12 cellular contexts compared by ENCODE assay signal in genomic region chr6:16136086-16136485, GRCh38. TPM values are rescaled to one million over a fixed set of nuclear protein-coding genes. Genes with fewer than 3 reads are reported as not detected.
DNase-seq lines count a peak whose midpoint lies in the region; ATAC-seq, FAIRE-seq and TF ChIP-seq lines count a peak whose summit lies in the region.
"Had no signal": no experiment of that assay in that cellular context is flagged by ENCODE, and none has a peak within 500 bp of the region (broad histone marks: within the 10 kb centered on the region; RNA-seq: fewer than 3 reads in every experiment).

No MANE protein-coding gene starts in this region.

- FAIRE-seq in GM19239 (lab: Jason Lieb, UNC): peak; percentile 66

- in situ Hi-C loops in brain microvascular endothelial cell (cut with HindIII; ENCODE audit: low pct_ligation_motif_present, low sequenced_read_pairs): no loop called here

- H3K4me1 ChIP-seq in prostate gland (replicated peaks): peaks cover 26% of the 10 kb centered on the region

- intact Hi-C loops in prostate gland (cut with DNase I): loop anchor here (10.0 kb wide), 1 partner anchor 49 kb away; no protein-coding TSS in a partner anchor

- POLR2A ChIA-PET in T-cell (lab: Charles Lee): interaction anchor here (0.5 to 2.3 kb wide), 10 partner anchors 10 to 627 kb away, joined by 3 to 15 read pairs (median 5); no protein-coding TSS in a partner anchor

- TF ChIP-seq CTCF in brain microvascular endothelial cell (IDR thresholded peaks at IDR 0.05; ENCODE audit: low read depth, low read length, missing control alignments) (no peak), prostate gland (IDR thresholded peaks at IDR 0.05) (no peak)

- no peaks in the 10 kb centered on the region for H3K9me3 ChIP-seq in prostate gland

- H3K27ac ChIP-seq in brain microvascular endothelial cell (no peak overlapping the region), prostate gland (peak overlapping the region in 1 of 2 donors; percentile 25)

- peaks cover 29% of the 10 kb centered on the region for H3K36me3 Mint-ChIP-seq in T-cell

- no peak for TF ChIP-seq POLR2A in prostate gland (IDR thresholded peaks at IDR 0.05)

- peak overlapping the region; percentile 80 to 83 for H3K27ac Mint-ChIP-seq in T-cell

- H3K4me1 Mint-ChIP-seq in T-cell: peaks cover 94 to 95% (median 95%) of the 10 kb centered on the region in 3 donors

- H3K9me3 Mint-ChIP-seq in T-cell: no peaks in the 10 kb centered on the region

- CTCF ChIA-PET in T-cell (lab: Charles Lee): interaction anchor here (0.6 to 2.8 kb wide), 12 partner anchors 9 to 966 kb away, joined by 3 to 15 read pairs (median 5); no protein-coding TSS in a partner anchor

- WGBS in prostate gland: 72% methylated on average over 3 of the region's 3 CpGs

- H3K4me3 ChIP-seq in brain microvascular endothelial cell (ENCODE audit: low read depth, low read length) (no peak overlapping the region), prostate gland (no peak overlapping the region)

- H3K36me3 ChIP-seq in brain microvascular endothelial cell (replicated peaks) (no peaks in the 10 kb centered on the region), prostate gland (no peaks in the 10 kb centered on the region)

- no peaks in the 10 kb centered on the region for H3K27me3 ChIP-seq in brain microvascular endothelial cell (replicated peaks)
- H3K27me3 ChIP-seq in prostate gland (replicated peaks; ENCODE audit: insufficient read depth): no peaks in the 10 kb centered on the region

- H3K27me3 Mint-ChIP-seq in T-cell: no peaks in the 10 kb centered on the region

- DNase-seq in GM19239 (ENCODE audit: insufficient read length, low spot score) (no peak), T-cell (peak in 30 of 34 experiments; percentile 16 to 58 (median 44)), brain microvascular endothelial cell (no peak), prostate gland (ENCODE audit: low spot score) (no peak)
- DNase-seq in central memory CD4-positive, alpha-beta T cell: peak; percentile 76
- DNase-seq in stimulated activated CD4-positive, alpha-beta T cell treated with anti-CD3 and anti-CD28 coated beads, Interleukin-2, amount 100 ng/mL, for 4 hours (ENCODE audit: low read depth): peak; percentile 19
- DNase-seq: DMS53, GOT3, islet precursor cell, NCI-H510A treated with DMSO at 0.1 percent for 48 hours had no signal

- peak overlapping the region; percentile 59 to 94 (median 68) for H3K4me3 Mint-ChIP-seq in T-cell

- ATAC-seq in T-cell (replicated peaks in 1 of 4) (peak; percentile 55 to 74 (median 66)), GM18861 (IDR thresholded peaks at IDR 0.05; ENCODE audit: unreplicated experiment) (no peak), GM19035 (IDR thresholded peaks at IDR 0.05; ENCODE audit: unreplicated experiment) (no peak)

RNA-seq across cellular contexts. Expression of gene MYLIP, which starts 7.2 kb away (rescaled TPM):
- total RNA-seq in T-cell (100 to 1,000 TPM in 2 of 5 donors, 10 to 100 TPM in 3; 18.4 to 210 (median 19.9) TPM), prostate gland (10 to 100 TPM; 39.6 to 58.1 TPM)

Comparison
In these comparisons a context has a peak if more than half of its experiments do, and no peak if none do; other contexts are left out.
1. DNase-seq: peak in T-cell (30 of 34), central memory CD4-positive, alpha-beta T cell (single experiment) and stimulated activated CD4-positive, alpha-beta T cell treated with anti-CD3 and anti-CD28 coated beads, Interleukin-2, amount 100 ng/mL, for 4 hours (single experiment); none in GM19239 (single experiment), brain microvascular endothelial cell (single experiment) and prostate gland (single experiment).
2. ATAC-seq: peak in T-cell (4 of 4); none in GM18861 (single experiment) and GM19035 (single experiment).